ENCODE assay signal across 17 cellular contexts in genomic region chr4:2166253-2166652, GRCh38.
DNase-seq lines count a peak whose midpoint lies in the region; ATAC-seq, FAIRE-seq and TF ChIP-seq lines count a peak whose summit lies in the region.
"Had no signal": no experiment of that assay in that cellular context is flagged by ENCODE, and none has a peak within 500 bp of the region (broad histone marks: within the 10 kb centered on the region; RNA-seq: fewer than 3 reads in every experiment).

No MANE protein-coding gene starts in this region.

- BruUV-seq in HepG2 (replicated peaks; lab: Mats Ljungman, UMichigan) = no TSS peak

- H3K9ac ChIP-seq in HepG2 (ENCODE audit: insufficient read depth, low read depth, low read length) = no peak overlapping the region

- H3K9me3 ChIP-seq in heart left ventricle (no peaks in the 10 kb centered on the region), HepG2 (ENCODE audit: low read length) (no peaks in the 10 kb centered on the region)

- ATAC-seq in heart left ventricle = peak in 3 of 4 donors; percentile 18 to 61 (median 58)
- ATAC-seq in Right ventricle myocardium inferior = no peak
- ATAC-seq in HepG2 = no peak
- ATAC-seq: Panc1 had no signal

- H3K36me3 ChIP-seq in heart left ventricle = peaks cover 0 to 12% (median 0%) of the 10 kb centered on the region in 9 donors
- no peaks in the 10 kb centered on the region for H3K36me3 ChIP-seq in HepG2 (replicated peaks in 1 of 2; ENCODE audit: control insufficient read depth in 1 of 2, insufficient read depth in 2 of 2, low read length in 2 of 2)

- in situ Hi-C loops in HepG2 (cut with HindIII; ENCODE audit: extremely low pct_ligation_motif_present, low pct_unique_long_range_greater_than_20kb) = no loop called here

- 53 to 64% (median 62%) methylated on average over 5 of the region's 5 CpGs for whole genome bisulfite sequencing in heart left ventricle, 4 donors
- WGBS in HepG2 (ENCODE audit: low lambda C conversion rate) = 63% methylated on average over 5 of the region's 5 CpGs

- intact Hi-C loops in heart left ventricle (cut with DNase I) = no loop called here
- intact Hi-C loops in Right ventricle myocardium inferior (cut with DNase I) = no loop called here
- intact Hi-C loops in HepG2 (cut with micrococcal nuclease; ENCODE audit: unreplicated experiment) = loop anchor here (5.0 kb wide), 1 partner anchor 79 kb away; no protein-coding TSS in a partner anchor

- H3K27me3 ChIP-seq in heart left ventricle = no peaks in the 10 kb centered on the region
- no peaks in the 10 kb centered on the region for H3K27me3 ChIP-seq in HepG2 (ENCODE audit: control insufficient read depth in 1 of 2, insufficient read depth in 2 of 2, low read length in 2 of 2)

- no peak overlapping the region for H3K4me3 ChIP-seq in heart left ventricle
- no peak overlapping the region for H3K4me3 ChIP-seq in HepG2 (replicated peaks in 1 of 3; ENCODE audit: insufficient read depth in 1 of 3, low read depth in 2 of 3, low read length in 3 of 3)

- H3K27ac ChIP-seq in heart left ventricle (no peak overlapping the region), HepG2 (ENCODE audit: extremely low read length, insufficient read depth, low read length) (no peak overlapping the region)

- CTCF ChIA-PET in HepG2 (lab: Yijun Ruan, JAX; ENCODE audit: low intra/inter-chr PET ratio, low total read pairs) = no interaction called here

- H3K79me2 ChIP-seq in HepG2 (ENCODE audit: insufficient read depth, low read length) = no peaks in the 10 kb centered on the region

- DNase-seq in heart left ventricle = no peak
- DNase-seq in Right ventricle myocardium inferior (ENCODE audit: missing footprints) = no peak
- peak; percentile 33 for DNase-seq in NCI-H69 (lab: John Stamatoyannopoulos, UW)
- peak; percentile 83 for DNase-seq in myocyte (ENCODE audit: low read depth)
- DNase-seq in HepG2 (ENCODE audit: low spot score) = no peak
- no peak for DNase-seq in stimulated activated CD4-positive, alpha-beta T cell treated with anti-CD3 and anti-CD28 coated beads, Interleukin-4, amount 100 ng/mL, for 4 hours
- no peak for DNase-seq in AG08395 (ENCODE audit: low spot score)
- DNase-seq: C1 segment of cervical spinal cord, GF-D8, GOT3, KG1, NCI-H2107, Right ventricle myocardium superior had no signal

- H3K4me1 ChIP-seq in heart left ventricle (no peaks in the 10 kb centered on the region), HepG2 (ENCODE audit: insufficient read depth, low read length) (peaks cover 28% of the 10 kb centered on the region)

- H4K20me1 ChIP-seq in HepG2 (ENCODE audit: insufficient read depth, low read length) = no peaks in the 10 kb centered on the region

- TF ChIP-seq CTCF in heart left ventricle (IDR thresholded peaks at IDR 0.05) = no peak
- TF ChIP-seq CTCF in HepG2 (CRISPR knock-in tag; IDR thresholded peaks at IDR 0.05) = no peak

- TF ChIP-seq RAD21 in HepG2 (CRISPR knock-in tag; IDR thresholded peaks at IDR 0.05) = no peak

- no peak overlapping the region for H2AFZ ChIP-seq in HepG2 (ENCODE audit: low read length)

- H3K4me2 ChIP-seq in HepG2 (ENCODE audit: low read depth, low read length) = no peak overlapping the region

- POLR2A ChIA-PET in HepG2 (lab: Yijun Ruan, JAX) = no interaction called here

- TF ChIP-seq POLR2A in heart left ventricle (IDR thresholded peaks at IDR 0.05) = no peak
- no peak for TF ChIP-seq POLR2A in HepG2 (IDR thresholded peaks at IDR 0.05; ENCODE audit: insufficient read depth in 1 of 2, low read depth in 2 of 2, low read length in 2 of 2)

- no peak for FAIRE-seq in HepG2 (lab: Jason Lieb, UNC)
- FAIRE-seq: A204.1, GM12891, GM18507 had no signal

- no peak for TF ChIP-seq EP300 in HepG2 (IDR thresholded peaks at IDR 0.05; ENCODE audit: low read depth in 2 of 2, low read length in 2 of 2)
- no peak for TF ChIP-seq EP300 in HepG2 (CRISPR knock-in tag; IDR thresholded peaks at IDR 0.05; ENCODE audit: borderline replicate concordance)

TF ChIP-seq in HepG2, 621 proteins besides CTCF, POLR2A, EP300 and RAD21:
- TF ChIP-seq ZC3H4 (CRISPR knock-in tag; IDR thresholded peaks at IDR 0.05; ENCODE audit: borderline replicate concordance) (no peak), BRF2 (CRISPR knock-in tag; IDR thresholded peaks at IDR 0.05) (no peak), ZNF784 (CRISPR knock-in tag; IDR thresholded peaks at IDR 0.05; ENCODE audit: borderline replicate concordance) (no peak), ZNF737 (CRISPR knock-in tag; IDR thresholded peaks at IDR 0.05; ENCODE audit: borderline replicate concordance) (no peak), PRPF4 (IDR thresholded peaks at IDR 0.05; ENCODE audit: low read depth, low read length, poor library complexity, severe bottlenecking) (no peak), AHDC1 (CRISPR knock-in tag; IDR thresholded peaks at IDR 0.05; ENCODE audit: borderline replicate concordance) (no peak), ZNF564 (CRISPR knock-in tag; IDR thresholded peaks at IDR 0.05) (no peak), HNRNPK (IDR thresholded peaks at IDR 0.05; ENCODE audit: low read depth, low read length, poor library complexity, severe bottlenecking) (no peak)
TF ChIP-seq in HepG2: peak in this region for 0.

Comparison
In these comparisons a context has a peak if more than half of its experiments do, and no peak if none do; other contexts are left out.
1. ATAC-seq: peak in heart left ventricle (3 of 4); none in Right ventricle myocardium inferior (single experiment) and HepG2 (single experiment).
2. DNase-seq: peak in NCI-H69 (single experiment) and myocyte (single experiment); none in heart left ventricle (0 of 5), Right ventricle myocardium inferior (single experiment), HepG2 (single experiment), stimulated activated CD4-positive, alpha-beta T cell treated with anti-CD3 and anti-CD28 coated beads, Interleukin-4, amount 100 ng/mL, for 4 hours (0 of 2) and AG08395 (single experiment).